19 cellular contexts compared by ENCODE assay signal in genomic region chr5:144318011-144318410, GRCh38.
"Had no signal": no experiment of that assay in that cellular context is flagged by ENCODE, and none has a peak within 500 bp of the region (broad histone marks: within the 10 kb centered on the region; RNA-seq: fewer than 3 reads in every experiment).

No MANE protein-coding gene starts in this region.

- H3K36me3 Mint-ChIP-seq: natural killer cell treated with Interleukin-12 subunit alpha and Interleukin-12 subunit beta and Interleukin-15 and Interleukin-18, amount 100 ng/mL, for 72 hours; neural progenitor cell had no signal

- H3K9ac ChIP-seq: neural progenitor cell had no signal

- H3K9me3 Mint-ChIP-seq: neural progenitor cell had no signal

- H3K27ac Mint-ChIP-seq: natural killer cell treated with Interleukin-12 subunit alpha and Interleukin-12 subunit beta and Interleukin-15 and Interleukin-18, amount 100 ng/mL, for 72 hours; neural progenitor cell had no signal

- H3K27ac ChIP-seq: colonic mucosa, foreskin keratinocyte, left ventricle myocardium inferior, neural progenitor cell, ovary had no signal

- H3K9me3 ChIP-seq: colonic mucosa, left ventricle myocardium inferior, ovary had no signal

- DNase-seq: colonic mucosa; dermis blood vessel endothelial cell; erythroblast; foreskin keratinocyte; kidney; left cardiac atrium; left ventricle myocardium inferior; mesenchymal stem cell; midbrain; nucleus accumbens; ovary; right cardiac atrium; stimulated activated CD4-positive, alpha-beta T cell treated with anti-CD3 and anti-CD28 coated beads, Interleukin-2, amount 100 ng/mL, for 48 hours; stimulated activated naive CD4-positive, alpha-beta T cell treated with Interleukin-2 at 50 U/mL for 16 hours; trophoblast cell had no signal

- H3K4me3 ChIP-seq: colonic mucosa, left ventricle myocardium inferior, lung, neural progenitor cell, ovary, smooth muscle cell had no signal

- H3K36me3 ChIP-seq: colonic mucosa, left ventricle myocardium inferior, neural progenitor cell, ovary had no signal

- H3K4me3 Mint-ChIP-seq: natural killer cell treated with Interleukin-12 subunit alpha and Interleukin-12 subunit beta and Interleukin-15 and Interleukin-18, amount 100 ng/mL, for 72 hours; neural progenitor cell had no signal

- H3K27me3 ChIP-seq: colonic mucosa, foreskin keratinocyte, neural progenitor cell, ovary had no signal

- H3K27me3 Mint-ChIP-seq: natural killer cell treated with Interleukin-12 subunit alpha and Interleukin-12 subunit beta and Interleukin-15 and Interleukin-18, amount 100 ng/mL, for 72 hours had no signal

- H3K4me1 ChIP-seq: colonic mucosa, foreskin keratinocyte, left ventricle myocardium inferior, neural progenitor cell had no signal
